In genomic region chr1:189633658-189634057, GRCh38 we compare ENCODE assay signal across 35 cellular contexts.
"Had no signal": no experiment of that assay in that cellular context is flagged by ENCODE, and none has a peak within 500 bp of the region (broad histone marks: within the 10 kb centered on the region; RNA-seq: fewer than 3 reads in every experiment).

No MANE protein-coding gene starts in this region.

- H3K9me3 ChIP-seq: MG63 had no signal

- H3K36me3 ChIP-seq: MG63 had no signal

- H3K4me3 ChIP-seq: MG63 had no signal

- H3K27me3 ChIP-seq: MG63 had no signal

- DNase-seq: Kasumi-1, MG63, MM.1S, MV-4-11, NCI-H1048, NCI-H1092, NCI-H1092 treated with DMSO at 0.1 percent for 48 hours, NCI-H1105, NCI-H1105 treated with DMSO at 0.1 percent for 48 hours, NCI-H1417, NCI-H1417 treated with DMSO at 0.1 percent for 48 hours, NCI-H1436, NCI-H1436 treated with DMSO at 0.1 percent for 48 hours, NCI-H146, NCI-H1694, NCI-H1694 treated with DMSO at 0.1 percent for 48 hours, NCI-H187, NCI-H187 treated with DMSO at 0.1 percent for 48 hours, NCI-H1930, NCI-H2029, NCI-H2029 treated with DMSO at 0.1 percent for 48 hours, NCI-H2081, NCI-H2081 treated with DMSO at 0.1 percent for 48 hours, NCI-H2107, NCI-H2171, NCI-H2171 treated with DMSO at 0.1 percent for 48 hours, NCI-H2227 treated with DMSO at 0.1 percent for 48 hours, NCI-H226, NCI-H345, NCI-H446, NCI-H446 treated with DMSO at 0.1 percent for 48 hours, NCI-H510A, NCI-H510A treated with DMSO at 0.1 percent for 48 hours, NCI-H524, NCI-H524 treated with DMSO at 0.1 percent for 48 hours had no signal
